In genomic region chr1:8026153-8026975, GRCh38 we compare ENCODE assay signal across 8 cellular contexts. TPM values are rescaled to one million over a fixed set of nuclear protein-coding genes. Genes with fewer than 3 reads are reported as not detected.
DNase-seq lines count a peak whose midpoint lies in the region; ATAC-seq and TF ChIP-seq lines count a peak whose summit lies in the region.

TSS of gene ERRFI1 (minus strand) at chr1:8026309. CDS start at chr1:8015619, 10,690 bp downstream.

- H3K4me2 ChIP-seq in neural progenitor cell = peak within 1 kb of the TSS; percentile 97

- H3K4me3 ChIP-seq in Caco-2 (ENCODE audit: low read depth, low read length) = peak within 1 kb of the TSS; percentile 50
- H3K4me3 ChIP-seq in neural progenitor cell = peak within 1 kb of the TSS; percentile 96
- H3K4me3 ChIP-seq in stomach = peak within 1 kb of the TSS; percentile 68 to 83 (median 72)

- peaks cover 46% of the 10 kb centered on the region for H3K79me2 ChIP-seq in neural progenitor cell (ENCODE audit: low read depth)

- TF ChIP-seq EP300 in Ishikawa (IDR thresholded peaks at IDR 0.05; ENCODE audit: borderline replicate concordance) (no peak), stomach (IDR thresholded peaks at IDR 0.05) (no peak)

- H3K4me1 Mint-ChIP-seq in Caco-2 (ENCODE audit: low read depth, unreplicated experiment) (peaks cover 38% of the 10 kb centered on the region), neural progenitor cell (peaks cover 54% of the 10 kb centered on the region)
- H3K4me1 Mint-ChIP-seq in activated naive CD4-positive, alpha-beta T cell treated with anti-CD3 and anti-CD28 coated beads, Interleukin-2, amount 10 ng/mL, durations not matched to agents 7 days and 5 days = peaks cover 13% of the 10 kb centered on the region

- H3K36me3 Mint-ChIP-seq in Caco-2 (ENCODE audit: insufficient read depth, unreplicated experiment) (peaks cover 29% of the 10 kb centered on the region), neural progenitor cell (no peaks in the 10 kb centered on the region)
- no peaks in the 10 kb centered on the region for H3K36me3 Mint-ChIP-seq in activated naive CD4-positive, alpha-beta T cell treated with anti-CD3 and anti-CD28 coated beads, Interleukin-2, amount 10 ng/mL, durations not matched to agents 7 days and 5 days

- 2 to 8% (median 3%) methylated on average over 36 to 98 of the region's 98 CpGs for WGBS in stomach, 5 donors

- H3K4me3 Mint-ChIP-seq in Caco-2 (ENCODE audit: unreplicated experiment) (peak within 1 kb of the TSS; percentile 89), neural progenitor cell (peak within 1 kb of the TSS; percentile 91)
- peak within 1 kb of the TSS; percentile 63 for H3K4me3 Mint-ChIP-seq in activated naive CD4-positive, alpha-beta T cell treated with anti-CD3 and anti-CD28 coated beads, Interleukin-2, amount 10 ng/mL, durations not matched to agents 7 days and 5 days

- H3K27me3 Mint-ChIP-seq in Caco-2 (ENCODE audit: insufficient read depth, unreplicated experiment) = no peaks in the 10 kb centered on the region
- H3K27me3 Mint-ChIP-seq in activated naive CD4-positive, alpha-beta T cell treated with anti-CD3 and anti-CD28 coated beads, Interleukin-2, amount 10 ng/mL, durations not matched to agents 7 days and 5 days = peaks cover 65% of the 10 kb centered on the region
- peaks cover 6% of the 10 kb centered on the region for H3K27me3 Mint-ChIP-seq in neural progenitor cell (ENCODE audit: insufficient read depth, low read depth)

- peak in 2 of 4 donors; percentile 53 to 81 for TF ChIP-seq POLR2A in stomach (IDR thresholded peaks at IDR 0.05)

- H3K9me3 Mint-ChIP-seq in Caco-2 (ENCODE audit: unreplicated experiment) (no peaks in the 10 kb centered on the region), neural progenitor cell (no peaks in the 10 kb centered on the region)
- no peaks in the 10 kb centered on the region for H3K9me3 Mint-ChIP-seq in activated naive CD4-positive, alpha-beta T cell treated with anti-CD3 and anti-CD28 coated beads, Interleukin-2, amount 10 ng/mL, durations not matched to agents 7 days and 5 days

- no peak for TF ChIP-seq RAD21 in Ishikawa (IDR thresholded peaks at IDR 0.05; ENCODE audit: low read depth)

- H3K36me3 ChIP-seq in Caco-2 (ENCODE audit: control insufficient read depth, insufficient read depth, low read length) (no peaks in the 10 kb centered on the region), neural progenitor cell (no peaks in the 10 kb centered on the region), stomach (no peaks in the 10 kb centered on the region)

- DNase-seq in Caco-2 (peak; percentile 91 to 97), SHP77 treated with DMSO at 0.1 percent for 48 hours (lab: John Stamatoyannopoulos, UW) (peak; percentile 48), foreskin melanocyte (peak; percentile 83), neural progenitor cell (ENCODE audit: low spot score) (peak; percentile 98), stomach (peak; percentile 97)
- DNase-seq in activated naive CD4-positive, alpha-beta T cell treated with anti-CD3 and anti-CD28 coated beads, Interleukin-2, amount 10 ng/mL, durations not matched to agents 7 days and 5 days = peak; percentile 88

- TF ChIP-seq CTCF in Caco-2 (IDR thresholded peaks at IDR 0.05; ENCODE audit: insufficient read depth in 1 of 2, low read depth in 1 of 2, low read length in 1 of 2, severe bottlenecking in 1 of 2, unreplicated experiment in 1 of 2) (no peak), neural progenitor cell (IDR thresholded peaks at IDR 0.05) (no peak), stomach (IDR thresholded peaks at IDR 0.05) (no peak)

- no peaks in the 10 kb centered on the region for H3K27me3 ChIP-seq in Caco-2 (replicated peaks; ENCODE audit: control insufficient read depth, insufficient read depth, low read length)
- H3K27me3 ChIP-seq in neural progenitor cell = peaks cover 7% of the 10 kb centered on the region
- peaks cover 0 to 8% (median 0%) of the 10 kb centered on the region in 3 donors for H3K27me3 ChIP-seq in stomach

- peak within 1 kb of the TSS; percentile 77 for H3K9ac ChIP-seq in neural progenitor cell

- H3K4me1 ChIP-seq in Caco-2 = peaks cover 43% of the 10 kb centered on the region
- peaks cover 52% of the 10 kb centered on the region for H3K4me1 ChIP-seq in neural progenitor cell
- H3K4me1 ChIP-seq in stomach = peaks cover 21 to 67% (median 45%) of the 10 kb centered on the region in 4 donors

- peak; percentile 87 for ATAC-seq in GM21515 (IDR thresholded peaks at IDR 0.05; ENCODE audit: unreplicated experiment)

- intact Hi-C loops in Caco-2 (cut with micrococcal nuclease; ENCODE audit: unreplicated experiment) = loop anchor here (5.0 kb wide), 3 partner anchors 44 to 231 kb away; no protein-coding TSS in a partner anchor
- intact Hi-C loops in stomach (cut with DNase I; ENCODE audit: low total_unique reads) = no loop called here

- H2AFZ ChIP-seq in neural progenitor cell (replicated peaks) = peak within 1 kb of the TSS; percentile 63

- no TSS peak for BruUV-seq in Caco-2 (replicated peaks; lab: Mats Ljungman, UMichigan)

- peaks cover 11% of the 10 kb centered on the region for H3F3A ChIP-seq in neural progenitor cell (ENCODE audit: low read depth)

- peaks cover 45% of the 10 kb centered on the region for H4K20me1 ChIP-seq in neural progenitor cell (ENCODE audit: low read depth)

- peak within 1 kb of the TSS; percentile 48 for H3K27ac ChIP-seq in neural progenitor cell
- peak within 1 kb of the TSS; percentile 88 to 98 (median 95) for H3K27ac ChIP-seq in stomach

- no peaks in the 10 kb centered on the region for H3K9me3 ChIP-seq in Caco-2
- no peaks in the 10 kb centered on the region for H3K9me3 ChIP-seq in neural progenitor cell (ENCODE audit: low read depth)
- no peaks in the 10 kb centered on the region for H3K9me3 ChIP-seq in stomach

- POLR2A ChIA-PET in Caco-2 (lab: Charles Lee) = interaction anchor here (0.5 to 1.7 kb wide), 5 partner anchors 9 to 289 kb away, joined by 3 to 11 read pairs (median 5); no protein-coding TSS in a partner anchor

- H3K27ac Mint-ChIP-seq in Caco-2 (ENCODE audit: unreplicated experiment) = peak within 1 kb of the TSS; percentile 88
- no peak within 1 kb of the TSS for H3K27ac Mint-ChIP-seq in activated naive CD4-positive, alpha-beta T cell treated with anti-CD3 and anti-CD28 coated beads, Interleukin-2, amount 10 ng/mL, durations not matched to agents 7 days and 5 days
- peak within 1 kb of the TSS; percentile 85 for H3K27ac Mint-ChIP-seq in neural progenitor cell

- CTCF ChIA-PET in Caco-2 (lab: Charles Lee) = interaction anchor here (3.2 kb wide), 1 partner anchor 289 kb away, joined by 17 read pairs; no protein-coding TSS in a partner anchor
- CTCF ChIA-PET in activated naive CD4-positive, alpha-beta T cell treated with anti-CD3 and anti-CD28 coated beads, Interleukin-2, amount 10 ng/mL, durations not matched to agents 7 days and 5 days (lab: Charles Lee) = interaction anchor here (3.2 kb wide), 1 partner anchor 13 kb away, joined by 11 read pairs; no protein-coding TSS in a partner anchor

TF ChIP-seq in Ishikawa, 13 proteins besides CTCF, POLR2A, EP300 and RAD21 (continues in another document):
- TF ChIP-seq TAF1 (IDR thresholded peaks at IDR 0.05; ENCODE audit: low read depth) (peak; percentile 84; the same call in 1 of the 2 replicates), CEBPB (IDR thresholded peaks at IDR 0.05) (no peak), EGR1 (IDR thresholded peaks at IDR 0.05) (0 out of 2 replicates have a peak, but pooled peaks have one; percentile 4), YY1 (IDR thresholded peaks at IDR 0.05; ENCODE audit: low read depth) (0 out of 2 replicates have a peak, but pooled peaks have one; percentile 41), FOXM1 (IDR thresholded peaks at IDR 0.05; ENCODE audit: borderline replicate concordance, low read depth) (no peak), REST (IDR thresholded peaks at IDR 0.05; ENCODE audit: low read depth) (no peak), ZBTB7A (IDR thresholded peaks at IDR 0.05; ENCODE audit: low read depth) (0 out of 2 replicates have a peak, but pooled peaks have one; percentile 11), NFIC (IDR thresholded peaks at IDR 0.05) (no peak; the same call in 1 of the 2 replicates), CREB1 (IDR thresholded peaks at IDR 0.05; ENCODE audit: low read depth) (no peak; the same call in 1 of the 2 replicates), TCF12 (IDR thresholded peaks at IDR 0.05; ENCODE audit: low read depth) (no peak), TEAD4 (IDR thresholded peaks at IDR 0.05) (no peak; the same call in none of the 2 replicates)
- TF ChIP-seq, protein P1, sequence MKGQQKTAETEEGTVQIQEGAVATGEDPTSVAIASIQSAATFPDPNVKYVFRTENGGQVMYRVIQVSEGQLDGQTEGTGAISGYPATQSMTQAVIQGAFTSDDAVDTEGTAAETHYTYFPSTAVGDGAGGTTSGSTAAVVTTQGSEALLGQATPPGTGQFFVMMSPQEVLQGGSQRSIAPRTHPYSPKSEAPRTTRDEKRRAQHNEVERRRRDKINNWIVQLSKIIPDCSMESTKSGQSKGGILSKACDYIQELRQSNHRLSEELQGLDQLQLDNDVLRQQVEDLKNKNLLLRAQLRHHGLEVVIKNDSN (IDR thresholded peaks at IDR 0.05) = no peak

RNA-seq across cellular contexts. Expression of gene ERRFI1, which starts in this region (rescaled TPM):
- total RNA-seq in Caco-2 (2022) (37.2 and 40.9 TPM in 2 replicates), neural progenitor cell (ENCODE audit: low replicate concordance) (35.3 and 44.8 TPM in 2 replicates), stomach (100 to 1,000 TPM in 3 of 5 donors, 10 to 100 TPM in 1, 1 to 10 TPM in 1; 3.5 to 201 (median 134) TPM)
- 10 to 100 TPM; 31.4 to 47.7 (median 41.4) TPM for polyA plus RNA-seq in stomach

Comparison
In these comparisons a context has a peak if more than half of its experiments do, and no peak if none do; other contexts are left out.
1. Peak in every context shown above with its lines: DNase-seq, ATAC-seq, H3K4me3 ChIP-seq and H3K27ac ChIP-seq.
2. DNase-seq: peak in every context shown above with its lines; median percentile 98 in neural progenitor cell; 97 in stomach; 94 in Caco-2; 88 in activated naive CD4-positive, alpha-beta T cell treated with anti-CD3 and anti-CD28 coated beads, Interleukin-2, amount 10 ng/mL, durations not matched to agents 7 days and 5 days; 83 in foreskin melanocyte; 48 in SHP77 treated with DMSO at 0.1 percent for 48 hours.